ENCODE assay signal across 22 cellular contexts in the genomic region with DNA sequence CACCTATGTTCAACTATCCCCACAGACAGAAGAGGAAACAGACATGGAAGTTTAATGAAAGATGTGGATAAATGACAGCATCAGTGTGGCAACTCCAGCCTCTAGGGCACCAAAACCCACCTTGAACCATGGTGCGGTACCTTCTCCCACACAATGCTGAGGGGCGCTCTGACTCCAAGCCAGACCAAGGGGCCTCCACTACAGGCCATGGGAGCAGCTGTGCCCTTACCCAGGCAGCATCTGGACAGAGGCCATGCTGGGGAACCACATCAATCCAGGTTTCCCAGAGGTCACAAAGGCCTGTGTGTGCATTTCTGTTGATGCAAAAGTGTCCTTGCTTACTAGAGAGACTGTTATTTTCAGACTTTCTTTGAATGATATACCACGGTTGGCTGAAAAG. TPM values are rescaled to one million over a fixed set of nuclear protein-coding genes. Genes with fewer than 3 reads are reported as not detected.
DNase-seq lines count a peak whose midpoint lies in the region; ATAC-seq and TF ChIP-seq lines count a peak whose summit lies in the region.
"Had no signal": no experiment of that assay in that cellular context is flagged by ENCODE, and none has a peak within 500 bp of the region (broad histone marks: within the 10 kb centered on the region; RNA-seq: fewer than 3 reads in every experiment).

No MANE protein-coding gene starts in this region.

- H4K20me1 ChIP-seq in DND-41 (ENCODE audit: insufficient read depth, low read length), result no peaks in the 10 kb centered on the region

- H3K4me2 ChIP-seq in DND-41 (ENCODE audit: insufficient read depth, low read length), result no peak overlapping the region

- DNase-seq in DND-41, result no peak
- DNase-seq in endodermal cell, result no peak
- peak; percentile 45 for DNase-seq in pons (ENCODE audit: low spot score)
- no peak for DNase-seq in NCI-H510A (lab: John Stamatoyannopoulos, UW)
- no peak for DNase-seq in activated effector memory CD4-positive, alpha-beta T cell treated with anti-CD3 and anti-CD28 coated beads, Interleukin-2, amount 50 U/mL, for 16 hours
- DNase-seq: CD4-positive, CD25-positive, alpha-beta regulatory T cell; DMS153; GOT3; NCI-H1105 treated with DMSO at 0.1 percent for 48 hours; NCI-H2029; NCI-H446; NCI-H526; NCI-H82; NK-92 treated with Interleukin-12 subunit alpha and Interleukin-12 subunit beta, amount 100 ng/mL, for 24 hours; PC-3 had no signal

- H3K36me3 ChIP-seq in DND-41 (ENCODE audit: insufficient read depth, low read length), result no peaks in the 10 kb centered on the region
- no peaks in the 10 kb centered on the region for H3K36me3 ChIP-seq in endodermal cell (ENCODE audit: control insufficient read depth, insufficient read depth, low read length)
- H3K36me3 ChIP-seq: SJCRH30 had no signal

- H3K27ac Mint-ChIP-seq in endodermal cell, result no peak overlapping the region
- H3K27ac Mint-ChIP-seq: CD4-positive, CD25-positive, alpha-beta regulatory T cell had no signal

- no peak overlapping the region for H3K9ac ChIP-seq in DND-41 (ENCODE audit: low read depth, low read length)
- no peak overlapping the region for H3K9ac ChIP-seq in endodermal cell (ENCODE audit: extremely low read depth, low read length, poor library complexity, severe bottlenecking)

- ATAC-seq in DND-41 (ENCODE audit: insufficient read depth, low read depth) (0 out of 3 replicates have a peak, but pooled peaks have one; percentile 19), GM18519 (IDR thresholded peaks at IDR 0.05; ENCODE audit: low FRiP score, unreplicated experiment) (no peak)
- ATAC-seq: PC-3, SK-N-SH treated with all-trans-retinoic acid at 6 μM for 48 hours had no signal

- TF ChIP-seq CTCF in DND-41 (IDR thresholded peaks at IDR 0.05; ENCODE audit: borderline replicate concordance, extremely low read depth, low read length, poor library complexity, severe bottlenecking) (no peak), endodermal cell (conservative IDR thresholded peaks at IDR 0.05) (peak; percentile 33)

- no peak overlapping the region for H3K27ac ChIP-seq in DND-41 (ENCODE audit: low read length)
- peak overlapping the region; percentile 56 for H3K27ac ChIP-seq in angular gyrus (ENCODE audit: low read depth, low read length)
- H3K27ac ChIP-seq in endodermal cell (ENCODE audit: low read depth, low read length), result no peak overlapping the region
- H3K27ac ChIP-seq: HL-60, SJCRH30 had no signal

- H3K79me2 ChIP-seq in DND-41 (ENCODE audit: insufficient read depth, low read length), result no peaks in the 10 kb centered on the region

- H3K4me1 Mint-ChIP-seq in endodermal cell, result peaks cover 6% of the 10 kb centered on the region

- H3K4me3 Mint-ChIP-seq in endodermal cell, result no peak overlapping the region
- H3K4me3 Mint-ChIP-seq: CD4-positive, CD25-positive, alpha-beta regulatory T cell had no signal

- no peak overlapping the region for H2AFZ ChIP-seq in DND-41 (ENCODE audit: low read depth, low read length)

- no peaks in the 10 kb centered on the region for H3K9me3 ChIP-seq in DND-41 (ENCODE audit: insufficient read depth, low read length, severe bottlenecking)
- H3K9me3 ChIP-seq in endodermal cell (ENCODE audit: control insufficient read depth, low read length), result no peaks in the 10 kb centered on the region
- H3K9me3 ChIP-seq: SJCRH30 had no signal

- H3K27me3 ChIP-seq in DND-41 (ENCODE audit: insufficient read depth, low read length, poor library complexity) (no peaks in the 10 kb centered on the region), endodermal cell (ENCODE audit: control insufficient read depth, insufficient read depth, low read length, poor library complexity, severe bottlenecking) (peaks cover 50% of the 10 kb centered on the region)
- H3K27me3 ChIP-seq: SJCRH30 had no signal

- no peaks in the 10 kb centered on the region for H3K36me3 Mint-ChIP-seq in endodermal cell (ENCODE audit: low read depth)
- H3K36me3 Mint-ChIP-seq: CD4-positive, CD25-positive, alpha-beta regulatory T cell had no signal

- H3K9me3 Mint-ChIP-seq in endodermal cell, result peaks cover 6% of the 10 kb centered on the region

- H3K4me3 ChIP-seq in DND-41 (ENCODE audit: low read depth in 1 of 2, low read length in 2 of 2) (no peak overlapping the region), endodermal cell (ENCODE audit: low read length) (no peak overlapping the region)
- H3K4me3 ChIP-seq: SJCRH30 had no signal

- H3K4me1 ChIP-seq in DND-41 (ENCODE audit: insufficient read depth, low read length), result no peaks in the 10 kb centered on the region
- no peaks in the 10 kb centered on the region for H3K4me1 ChIP-seq in endodermal cell (ENCODE audit: control insufficient read depth, insufficient read depth, low read length)
- H3K4me1 ChIP-seq: SJCRH30 had no signal

- H3K27me3 Mint-ChIP-seq in endodermal cell (ENCODE audit: insufficient read depth), result peaks cover 36% of the 10 kb centered on the region

- WGBS in endodermal cell (ENCODE audit: insufficient coverage in 1 of 2, insufficient read length in 1 of 2), 2 experiments, result 83 to 85% methylated on average over 1 to 3 of the region's 3 CpGs

RNA-seq across cellular contexts. Expression of a gene that starts 4.1 kb away (rescaled TPM):
- under 1 TPM; 0.09 to 0.42 TPM for total RNA-seq in endodermal cell
- polyA plus RNA-seq in endodermal cell (2013, experiment 1 of 2), result not detected
- not detected for polyA plus RNA-seq in endodermal cell (2013, experiment 2 of 2)
- total RNA-seq: CD4-positive, CD25-positive, alpha-beta regulatory T cell; LHCN-M2; PC-3 had no signal
- polyA plus RNA-seq: BJ; CD4-positive, CD25-positive, alpha-beta regulatory T cell had no signal

RNA-seq across cellular contexts. Expression of a gene that starts 38.2 kb away (rescaled TPM):
- total RNA-seq in endodermal cell, result 10 to 100 TPM; 42.4 to 53.9 TPM
- 52.4 TPM for polyA plus RNA-seq in endodermal cell (2013, experiment 1 of 2)
- 51.3 TPM for polyA plus RNA-seq in endodermal cell (2013, experiment 2 of 2)
